In the genomic region with DNA sequence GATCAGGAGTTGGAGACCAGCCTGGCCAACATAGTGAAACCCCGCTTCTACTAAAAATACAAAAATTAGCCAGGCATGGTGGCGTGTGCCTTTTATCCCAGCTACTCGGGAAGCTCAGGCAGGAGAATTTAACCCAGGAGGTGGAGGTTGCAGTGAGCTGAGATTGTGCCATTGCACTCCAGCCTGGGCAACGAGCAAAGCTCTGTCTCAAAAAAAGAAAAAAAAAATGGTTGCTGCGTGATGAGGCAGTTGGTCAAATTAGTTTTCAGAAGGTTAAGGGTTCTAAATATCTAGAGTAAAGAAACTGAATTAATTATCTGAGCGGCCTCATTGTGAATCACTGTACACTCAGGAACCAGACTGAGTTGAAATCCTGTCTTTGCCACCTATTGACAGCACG, we compare ENCODE assay signal across 11 cellular contexts. TPM values are rescaled to one million over a fixed set of nuclear protein-coding genes. Genes with fewer than 3 reads are reported as not detected.
A peak's percentile ranks its signal among the peaks of the same experiment; 100 is the strongest.
DNase-seq lines count a peak whose midpoint lies in the region; ATAC-seq and TF ChIP-seq lines count a peak whose summit lies in the region.
"Had no signal": no experiment of that assay in that cellular context is flagged by ENCODE, and none has a peak within 500 bp of the region (broad histone marks: within the 10 kb centered on the region; RNA-seq: fewer than 3 reads in every experiment).

No MANE protein-coding gene starts in this region.

- H3K27ac Mint-ChIP-seq in central memory CD8-positive, alpha-beta T cell (ENCODE audit: low read depth) = no peak overlapping the region
- H3K27ac Mint-ChIP-seq in neural crest cell (ENCODE audit: unreplicated experiment) = no peak overlapping the region

- H3K36me3 ChIP-seq in DOHH2 (ENCODE audit: control insufficient read depth, low read length) (peaks cover 92% of the 10 kb centered on the region), PC-9 (ENCODE audit: low read depth) (peaks cover 35% of the 10 kb centered on the region)

- H3K4me3 ChIP-seq in DOHH2 (ENCODE audit: low read length) (no peak overlapping the region), PC-9 (peak overlapping the region; percentile 91; the same call in 1 of the 2 replicates)

- H4K20me1 ChIP-seq in DOHH2 (ENCODE audit: control insufficient read depth, insufficient read depth, low read depth, low read length) (peaks cover 31% of the 10 kb centered on the region), PC-9 (ENCODE audit: insufficient read depth) (peaks cover 54% of the 10 kb centered on the region)

- POLR2A ChIA-PET in PC-9 (lab: Charles Lee; ENCODE audit: unreplicated experiment) = interaction anchor here (0.7 kb wide), 1 partner anchor 100 kb away, joined by 6 read pairs; no protein-coding TSS in a partner anchor

- peak overlapping the region; percentile 98; the same call in 1 of the 2 replicates for H3K4me2 ChIP-seq in DOHH2 (ENCODE audit: low read length)
- H3K4me2 ChIP-seq in PC-9 = peak overlapping the region; percentile 93; the same call in 1 of the 2 replicates

- no peaks in the 10 kb centered on the region for H3K27me3 Mint-ChIP-seq in central memory CD8-positive, alpha-beta T cell
- peaks cover 48% of the 10 kb centered on the region for H3K27me3 Mint-ChIP-seq in neural crest cell (ENCODE audit: low read depth)

- CTCF ChIA-PET in PC-9 (lab: Charles Lee) = no interaction called here

- TF ChIP-seq CTCF in DOHH2 (IDR thresholded peaks at IDR 0.05; ENCODE audit: low read depth, low read length, poor library complexity, severe bottlenecking) (no peak), PC-9 (conservative IDR thresholded peaks at IDR 0.05) (no peak), neural crest cell (conservative IDR thresholded peaks at IDR 0.05) (no peak)

- H3K27ac ChIP-seq in DOHH2 (ENCODE audit: low read depth, low read length) = no peak overlapping the region
- H3K27ac ChIP-seq in PC-9 = peak overlapping the region; percentile 59

- DNase-seq in PC-9 = no peak
- DNase-seq in central memory CD8-positive, alpha-beta T cell (ENCODE audit: low spot score in 2 of 2) = no peak
- no peak for DNase-seq in neural crest cell (ENCODE audit: low read depth, low spot score)
- no peak for DNase-seq in head of caudate nucleus
- no peak for DNase-seq in T1000 (lab: John Stamatoyannopoulos, UW)
- DNase-seq in NCI-H510A (lab: John Stamatoyannopoulos, UW) = no peak
- DNase-seq: EL, NCI-H82 had no signal

- H3K36me3 Mint-ChIP-seq in central memory CD8-positive, alpha-beta T cell (ENCODE audit: insufficient read depth) = peaks cover 81% of the 10 kb centered on the region
- peaks cover 69% of the 10 kb centered on the region for H3K36me3 Mint-ChIP-seq in neural crest cell (ENCODE audit: low read depth)

- peaks cover 47% of the 10 kb centered on the region for H3K79me2 ChIP-seq in DOHH2 (ENCODE audit: control insufficient read depth, low read length)
- H3K79me2 ChIP-seq in PC-9 (ENCODE audit: low read depth) = peaks cover 59% of the 10 kb centered on the region

- no peaks in the 10 kb centered on the region for H3K27me3 ChIP-seq in DOHH2 (ENCODE audit: control insufficient read depth, low read length)
- no peaks in the 10 kb centered on the region for H3K27me3 ChIP-seq in PC-9 (ENCODE audit: insufficient read depth, low read depth)

- BruUV-seq in PC-9 (replicated peaks; lab: Mats Ljungman, UMichigan) = no TSS peak

- H3K9me3 ChIP-seq in DOHH2 (ENCODE audit: control insufficient read depth, insufficient read depth, low read length) = no peaks in the 10 kb centered on the region
- H3K9me3 ChIP-seq in PC-9 (ENCODE audit: insufficient read depth, low read depth) = no peaks in the 10 kb centered on the region

- peaks cover 80% of the 10 kb centered on the region for H3F3A ChIP-seq in DOHH2 (ENCODE audit: control insufficient read depth, insufficient read depth)
- H3F3A ChIP-seq in PC-9 (ENCODE audit: insufficient read depth, low read depth) = peaks cover 73% of the 10 kb centered on the region

- no peaks in the 10 kb centered on the region for H3K9me2 ChIP-seq in DOHH2 (replicated peaks; ENCODE audit: control insufficient read depth, low read length)
- no peaks in the 10 kb centered on the region for H3K9me2 ChIP-seq in PC-9 (ENCODE audit: insufficient read depth)

- intact Hi-C loops in PC-9 (cut with micrococcal nuclease; ENCODE audit: unreplicated experiment) = no loop called here
- intact Hi-C loops in head of caudate nucleus (cut with DNase I) = loop anchor here (10.0 kb wide), 1 partner anchor 221 kb away; a partner anchor contains a TSS

- H3K9me3 Mint-ChIP-seq in central memory CD8-positive, alpha-beta T cell = no peaks in the 10 kb centered on the region
- H3K9me3 Mint-ChIP-seq in neural crest cell = no peaks in the 10 kb centered on the region

- ATAC-seq in central memory CD8-positive, alpha-beta T cell (replicated peaks; ENCODE audit: extremely low read depth, poor library complexity, severe bottlenecking) = no peak
- ATAC-seq in HG02938 (IDR thresholded peaks at IDR 0.05; ENCODE audit: unreplicated experiment) = no peak

- H3K4me1 Mint-ChIP-seq in central memory CD8-positive, alpha-beta T cell = peaks cover 59% of the 10 kb centered on the region
- peaks cover 75% of the 10 kb centered on the region for H3K4me1 Mint-ChIP-seq in neural crest cell

- no peak overlapping the region for H2AFZ ChIP-seq in PC-9

- H3K4me1 ChIP-seq in DOHH2 (ENCODE audit: control insufficient read depth, low read length) (peaks cover 73% of the 10 kb centered on the region), PC-9 (replicated peaks; ENCODE audit: insufficient read depth) (peaks cover 55% of the 10 kb centered on the region)

- H3K4me3 Mint-ChIP-seq in central memory CD8-positive, alpha-beta T cell = peak overlapping the region; percentile 100
- peak overlapping the region; percentile 99 for H3K4me3 Mint-ChIP-seq in neural crest cell

RNA-seq across cellular contexts. Expression of a gene that starts 3.5 kb away (rescaled TPM):
- total RNA-seq in PC-9 (2021) (27.0 and 37.0 TPM in 2 replicates), neural crest cell (0.49 and 1.6 TPM in 2 replicates)
- total RNA-seq: H1 had no signal

RNA-seq across cellular contexts. Expression of a gene that starts 7.7 kb away (rescaled TPM):
- total RNA-seq in PC-9 (2021) (33.4 and 44.2 TPM in 2 replicates), neural crest cell (74.4 and 83.7 TPM in 2 replicates)

RNA-seq across cellular contexts. Expression of a gene that starts 13.9 kb away (rescaled TPM):
- total RNA-seq in PC-9 (2021) (80.9 and 124 TPM in 2 replicates), neural crest cell (0.65 and 0.84 TPM in 2 replicates)

RNA-seq across cellular contexts. Expression of a gene that starts 14.2 kb away (rescaled TPM):
- total RNA-seq in PC-9 (2021) (68.4 and 72.4 TPM in 2 replicates), neural crest cell (83.7 and 85.7 TPM in 2 replicates)

RNA-seq across cellular contexts. Expression of a gene that starts 17.4 kb away (rescaled TPM):
- 46.4 and 65.4 TPM in 2 replicates for total RNA-seq in PC-9 (2021)
- 0.45 and 0.86 TPM in 2 replicates for total RNA-seq in neural crest cell

Comparison
In these comparisons a context has a peak if more than half of its experiments do, and no peak if none do; other contexts are left out.
1. RNA of a gene that starts 3.5 kb away (total RNA-seq): 27.0 to 37.0 TPM in PC-9; 0.49 to 1.6 TPM in neural crest cell; every median in the first group is over 10 times any median in the second.
2. RNA of a gene that starts 13.9 kb away (total RNA-seq): 80.9 to 124 TPM in PC-9; 0.65 to 0.84 TPM in neural crest cell; every median in the first group is over 10 times any median in the second.